1 cellular context compared by ENCODE assay signal in genomic region chr13:75549262-75550158, GRCh38.
TF ChIP-seq lines count a peak whose summit lies in the region.

TSS of gene UCHL3 (plus strand) at chr13:75549791. CDS start at chr13:75549821, 30 bp downstream.

TF ChIP-seq in HepG2, 621 proteins besides CTCF, POLR2A, EP300 and RAD21 (continued from another document and continues in another):
- TF ChIP-seq ZNF513 (CRISPR knock-in tag; conservative IDR thresholded peaks at IDR 0.05) = no peak
- no peak for TF ChIP-seq DR1 (CRISPR knock-in tag; IDR thresholded peaks at IDR 0.05)
- TF ChIP-seq LBX2 (CRISPR knock-in tag; IDR thresholded peaks at IDR 0.05; ENCODE audit: borderline replicate concordance) = no peak
- TF ChIP-seq BCL6 (CRISPR knock-in tag; IDR thresholded peaks at IDR 0.05) = peak; percentile 50
- TF ChIP-seq ZNF883 (CRISPR knock-in tag; IDR thresholded peaks at IDR 0.05; ENCODE audit: not compliant biosample characterization) = no peak
- TF ChIP-seq ZNF572 (CRISPR knock-in tag; IDR thresholded peaks at IDR 0.05) = no peak
- peak; percentile 74 for TF ChIP-seq SMC3 (IDR thresholded peaks at IDR 0.05; ENCODE audit: low read length)
- TF ChIP-seq NFAT5 (CRISPR knock-in tag; IDR thresholded peaks at IDR 0.05) = no peak
- TF ChIP-seq HIC2 (CRISPR knock-in tag; IDR thresholded peaks at IDR 0.05; ENCODE audit: low read depth) = 0 out of 2 replicates have a peak, but pooled peaks have one; percentile 33
- no peak for TF ChIP-seq ZNF296 (CRISPR knock-in tag; conservative IDR thresholded peaks at IDR 0.05)
- no peak for TF ChIP-seq ZNF354B (CRISPR knock-in tag; IDR thresholded peaks at IDR 0.05)
- TF ChIP-seq DDIT3 (CRISPR knock-in tag; IDR thresholded peaks at IDR 0.05) = no peak
- peak; percentile 61; the same call in 1 of the 2 replicates for TF ChIP-seq ZNF124 (CRISPR knock-in tag; IDR thresholded peaks at IDR 0.05)
- TF ChIP-seq FOXK1 (CRISPR knock-in tag; IDR thresholded peaks at IDR 0.05; ENCODE audit: borderline replicate concordance, low read depth) = peak; percentile 49; the same call in 1 of the 2 replicates
- TF ChIP-seq TSC22D2 (CRISPR knock-in tag; IDR thresholded peaks at IDR 0.05; ENCODE audit: borderline replicate concordance) = no peak
- peak; percentile 57 for TF ChIP-seq MEIS2 (CRISPR knock-in tag; IDR thresholded peaks at IDR 0.05)
- no peak for TF ChIP-seq MYNN (CRISPR knock-in tag; IDR thresholded peaks at IDR 0.05; ENCODE audit: low read depth)
- peak; percentile 97 for TF ChIP-seq ZNF687 (CRISPR knock-in tag; IDR thresholded peaks at IDR 0.05)
- TF ChIP-seq KLF15 (CRISPR knock-in tag; IDR thresholded peaks at IDR 0.05; ENCODE audit: borderline replicate concordance) = no peak
- no peak for TF ChIP-seq RFX3 (CRISPR knock-in tag; IDR thresholded peaks at IDR 0.05)
- no peak for TF ChIP-seq ZNF75D (CRISPR knock-in tag; IDR thresholded peaks at IDR 0.05; ENCODE audit: borderline replicate concordance)
- TF ChIP-seq SAP130 (CRISPR knock-in tag; IDR thresholded peaks at IDR 0.05; ENCODE audit: low read depth) = peak; percentile 95
- peak; percentile 90 for TF ChIP-seq ASH2L (IDR thresholded peaks at IDR 0.05; ENCODE audit: insufficient read length, low read depth, low read length)
- no peak for TF ChIP-seq REXO4 (CRISPR knock-in tag; IDR thresholded peaks at IDR 0.05; ENCODE audit: borderline replicate concordance)
- TF ChIP-seq ATF7-NPFF (CRISPR knock-in tag; IDR thresholded peaks at IDR 0.05; ENCODE audit: low read depth) = no peak
- TF ChIP-seq ZNF350 (CRISPR knock-in tag; IDR thresholded peaks at IDR 0.05; ENCODE audit: borderline replicate concordance, low read depth) = peak; percentile 70
- peak; percentile 92 for TF ChIP-seq STAG1 (CRISPR knock-in tag; IDR thresholded peaks at IDR 0.05)
- no peak for TF ChIP-seq AHR (CRISPR knock-in tag; IDR thresholded peaks at IDR 0.05)
- TF ChIP-seq ZFP36L1 (CRISPR knock-in tag; IDR thresholded peaks at IDR 0.05) = peak; percentile 68; the same call in 1 of the 2 replicates
- TF ChIP-seq HOXA9 (CRISPR knock-in tag; IDR thresholded peaks at IDR 0.05; ENCODE audit: borderline replicate concordance) = no peak
- TF ChIP-seq ZFP36 (IDR thresholded peaks at IDR 0.05; ENCODE audit: borderline replicate concordance, low read depth, low read length, partially characterized antibody) = no peak
- no peak for TF ChIP-seq SETDB1 (CRISPR knock-in tag; IDR thresholded peaks at IDR 0.05; ENCODE audit: borderline replicate concordance)
- peak; percentile 70; the same call in 1 of the 2 replicates for TF ChIP-seq TFDP1 (CRISPR knock-in tag; IDR thresholded peaks at IDR 0.05; ENCODE audit: borderline replicate concordance)
- TF ChIP-seq CSRNP2 (CRISPR knock-in tag; conservative IDR thresholded peaks at IDR 0.05; ENCODE audit: low read depth) = no peak
- no peak for TF ChIP-seq SOX6 (IDR thresholded peaks at IDR 0.05)
- no peak; the same call in none of the 2 replicates for TF ChIP-seq SOX6 (CRISPR knock-in tag; IDR thresholded peaks at IDR 0.05)
- no peak for TF ChIP-seq NR1H2 (CRISPR knock-in tag; IDR thresholded peaks at IDR 0.05; ENCODE audit: borderline replicate concordance, low read depth)
- TF ChIP-seq EEA1 (CRISPR knock-in tag; IDR thresholded peaks at IDR 0.05; ENCODE audit: borderline replicate concordance) = peak; percentile 74; the same call in 1 of the 2 replicates
- no peak for TF ChIP-seq ZNF382 (CRISPR knock-in tag; IDR thresholded peaks at IDR 0.05; ENCODE audit: borderline replicate concordance)
- no peak for TF ChIP-seq TRAFD1 (CRISPR knock-in tag; IDR thresholded peaks at IDR 0.05; ENCODE audit: borderline replicate concordance)
- TF ChIP-seq THAP8 (CRISPR knock-in tag; IDR thresholded peaks at IDR 0.05; ENCODE audit: borderline replicate concordance) = no peak
